7 cellular contexts compared by ENCODE assay signal in the genomic region with DNA sequence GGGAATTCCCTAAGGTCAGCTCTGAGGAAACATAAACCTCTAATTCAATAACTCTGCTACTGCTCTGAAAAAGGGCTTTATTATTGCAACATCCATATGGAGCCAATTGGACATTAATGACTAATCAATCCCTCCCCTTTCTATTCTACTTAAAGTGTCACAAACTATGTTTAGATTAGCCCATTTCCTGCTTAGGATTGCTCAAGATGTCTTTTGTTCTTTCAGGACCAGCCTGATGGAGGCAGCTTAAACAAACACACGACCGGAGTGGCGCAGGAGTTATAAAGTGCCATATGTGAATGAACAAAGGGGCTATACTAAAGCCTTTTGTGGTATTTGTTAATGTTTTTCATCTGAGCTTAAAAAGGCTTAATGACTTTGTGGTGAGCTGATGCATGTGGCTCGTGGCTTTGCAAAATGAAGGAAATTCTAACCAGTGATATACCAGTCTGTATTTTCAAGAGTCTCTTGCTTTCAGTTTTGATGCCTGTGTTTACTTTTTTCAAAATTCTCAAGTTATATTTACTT.
A peak's percentile ranks its signal among the peaks of the same experiment; 100 is the strongest.
DNase-seq lines count a peak whose midpoint lies in the region; TF ChIP-seq lines count a peak whose summit lies in the region.

No MANE protein-coding gene starts in this region.

- H3K27me3 Mint-ChIP-seq in HFFc6 (ENCODE audit: insufficient read depth): 0 out of 2 replicates have a peak, but pooled peaks cover 2% of the 10 kb centered on the region

- H3K4me3 Mint-ChIP-seq in HFFc6: peak overlapping the region; percentile 79

- peak overlapping the region; percentile 68 for H3K27ac Mint-ChIP-seq in HFFc6

- no peaks in the 10 kb centered on the region for H4K20me1 ChIP-seq in osteoblast (ENCODE audit: insufficient read depth, low read length)

- H3K4me1 Mint-ChIP-seq in HFFc6 (ENCODE audit: low read depth): peaks cover 37% of the 10 kb centered on the region

- no peaks in the 10 kb centered on the region for H3K27me3 ChIP-seq in osteoblast (ENCODE audit: insufficient read depth, low read length)

- DNase-seq in HFFc6 (peak; percentile 83), NCI-H460 (ENCODE audit: extremely low read depth, low read depth) (peak; percentile 26), choroid plexus epithelial cell (ENCODE audit: low read depth) (peak; percentile 73), osteoblast (ENCODE audit: insufficient read length, low spot score, missing footprints) (no peak), NCI-H446 treated with DMSO at 0.1 percent for 48 hours (lab: John Stamatoyannopoulos, UW) (no peak)
- no peak for DNase-seq in activated CD4-positive, alpha-beta T cell treated with anti-CD3 and anti-CD28 coated beads for 1 hour
- DNase-seq in activated T-cell treated with anti-CD3 and anti-CD28 coated beads, Interleukin-2, amount 50 U/mL, for 1 hour: no peak

- no peaks in the 10 kb centered on the region for H3K9me3 ChIP-seq in osteoblast (ENCODE audit: low read depth, low read length)

- H3K36me3 Mint-ChIP-seq in HFFc6 (ENCODE audit: low read depth): no peaks in the 10 kb centered on the region

- H3K4me3 ChIP-seq in choroid plexus epithelial cell (ENCODE audit: low read depth, low read length) (peak overlapping the region; percentile 32), osteoblast (ENCODE audit: insufficient read depth, low read length) (peak overlapping the region; percentile 55)

- peak overlapping the region; percentile 81 for H3K4me2 ChIP-seq in osteoblast (ENCODE audit: insufficient read depth, low read length)

- TF ChIP-seq CTCF in HFFc6 (IDR thresholded peaks at IDR 0.05): no peak
- TF ChIP-seq CTCF in choroid plexus epithelial cell (conservative IDR thresholded peaks at IDR 0.05; ENCODE audit: low read depth, low read length): no peak
- no peak for TF ChIP-seq CTCF in osteoblast (IDR thresholded peaks at IDR 0.05; ENCODE audit: extremely low read depth, low read depth, low read length)

- H3K36me3 ChIP-seq in osteoblast (ENCODE audit: insufficient read depth, low read length): no peaks in the 10 kb centered on the region

- H3K79me2 ChIP-seq in osteoblast (ENCODE audit: insufficient read depth, low read length): no peaks in the 10 kb centered on the region

- H3K9me3 Mint-ChIP-seq in HFFc6: no peaks in the 10 kb centered on the region

- peaks cover 35% of the 10 kb centered on the region for H3K4me1 ChIP-seq in osteoblast (ENCODE audit: insufficient read depth, low read length)

- peak overlapping the region; percentile 30 for H2AFZ ChIP-seq in osteoblast (ENCODE audit: low read length)

- peak overlapping the region; percentile 29 for H3K27ac ChIP-seq in osteoblast (ENCODE audit: low read depth, low read length)

Comparison
In these comparisons a context has a peak if more than half of its experiments do, and no peak if none do; other contexts are left out.
1. DNase-seq: peak in HFFc6 (single experiment), NCI-H460 (single experiment) and choroid plexus epithelial cell (single experiment); none in osteoblast (single experiment), activated CD4-positive, alpha-beta T cell treated with anti-CD3 and anti-CD28 coated beads for 1 hour (single experiment), activated T-cell treated with anti-CD3 and anti-CD28 coated beads, Interleukin-2, amount 50 U/mL, for 1 hour (single experiment) and NCI-H446 treated with DMSO at 0.1 percent for 48 hours (single experiment).